ENCODE assay signal across 1 cellular context in the genomic region with DNA sequence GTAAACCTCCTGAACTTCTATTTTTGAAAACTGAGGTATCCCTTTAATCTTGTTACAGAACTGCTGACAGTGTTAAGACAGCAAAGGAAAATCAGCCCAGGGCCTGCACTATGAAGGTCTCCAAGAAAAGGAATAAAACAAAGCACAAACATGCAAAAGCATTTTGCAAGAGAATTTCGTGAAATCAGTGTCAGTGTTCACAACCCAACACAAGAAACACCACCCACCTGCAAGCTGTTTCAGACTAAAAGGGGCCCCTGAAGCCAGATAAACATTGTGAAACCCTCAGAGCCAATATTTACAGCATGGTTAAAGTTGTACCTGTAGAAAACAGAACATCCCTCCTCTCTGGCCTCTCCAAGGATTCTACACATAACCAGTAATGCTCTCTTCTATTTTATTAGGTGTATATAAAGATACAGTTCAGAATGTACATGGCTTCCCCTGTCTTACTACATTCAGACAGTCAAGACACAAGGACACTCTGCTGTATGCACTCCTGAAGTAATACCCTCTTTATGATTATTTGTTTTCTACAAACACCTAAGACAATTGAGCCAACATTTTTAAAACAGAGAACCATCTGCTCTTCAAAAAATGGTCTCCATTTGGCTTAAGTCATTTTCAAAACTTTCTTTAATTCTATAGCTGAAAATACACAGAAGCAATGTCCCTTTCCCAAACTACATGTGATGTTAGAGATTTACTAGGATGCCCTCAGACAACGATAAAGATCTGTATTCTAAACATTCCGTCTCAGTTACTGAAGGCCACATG.
TF ChIP-seq lines count a peak whose summit lies in the region.

No MANE protein-coding gene starts in this region.

TF ChIP-seq in HepG2, 621 proteins besides CTCF, POLR2A, EP300 and RAD21 (continued from another document and continues in another):
- TF ChIP-seq ZNF615 (CRISPR knock-in tag; IDR thresholded peaks at IDR 0.05; ENCODE audit: borderline replicate concordance) (no peak), SMARCE1 (IDR thresholded peaks at IDR 0.05; ENCODE audit: borderline replicate concordance) (no peak), KMT2A (CRISPR knock-in tag; IDR thresholded peaks at IDR 0.05) (peak; percentile 80), ETV5 (CRISPR knock-in tag; IDR thresholded peaks at IDR 0.05; ENCODE audit: borderline replicate concordance) (peak; percentile 81; the same call in 1 of the 2 replicates), RBM39 (IDR thresholded peaks at IDR 0.05; ENCODE audit: low read depth, low read length, poor library complexity, severe bottlenecking) (no peak), ONECUT2 (CRISPR knock-in tag; IDR thresholded peaks at IDR 0.05) (peak; percentile 63; the same call in 1 of the 2 replicates), ZNF530 (CRISPR knock-in tag; IDR thresholded peaks at IDR 0.05; ENCODE audit: low read depth) (no peak), CAMTA2 (CRISPR knock-in tag; IDR thresholded peaks at IDR 0.05; ENCODE audit: borderline replicate concordance) (no peak), ZNF143 (CRISPR knock-in tag; IDR thresholded peaks at IDR 0.05) (no peak), RFX5 (IDR thresholded peaks at IDR 0.05; ENCODE audit: low read depth, low read length) (no peak), ZNF225 (CRISPR knock-in tag; IDR thresholded peaks at IDR 0.05) (no peak), HNRNPUL1 (IDR thresholded peaks at IDR 0.05; ENCODE audit: low read depth, low read length) (no peak), ZNF30 (CRISPR knock-in tag; IDR thresholded peaks at IDR 0.05) (no peak), KIAA2018 (CRISPR knock-in tag; IDR thresholded peaks at IDR 0.05; ENCODE audit: borderline replicate concordance) (0 out of 2 replicates have a peak, but pooled peaks have one; percentile 36), ZNF382 (CRISPR knock-in tag; IDR thresholded peaks at IDR 0.05; ENCODE audit: borderline replicate concordance) (no peak), THAP11 (CRISPR knock-in tag; IDR thresholded peaks at IDR 0.05) (peak; percentile 80), PTBP1 (IDR thresholded peaks at IDR 0.05; ENCODE audit: low read depth, low read length, poor library complexity, severe bottlenecking) (no peak), ZNF10 (CRISPR knock-in tag; IDR thresholded peaks at IDR 0.05; ENCODE audit: borderline replicate concordance, low read depth) (no peak), ZNF274 (CRISPR knock-in tag; IDR thresholded peaks at IDR 0.05) (no peak), FLYWCH1 (CRISPR knock-in tag; IDR thresholded peaks at IDR 0.05) (no peak), ZNF292 (CRISPR knock-in tag; IDR thresholded peaks at IDR 0.05; ENCODE audit: borderline replicate concordance, low read depth) (peak; percentile 95), ATRX (CRISPR knock-in tag; IDR thresholded peaks at IDR 0.05; ENCODE audit: borderline replicate concordance) (no peak), BRD4 (CRISPR knock-in tag; IDR thresholded peaks at IDR 0.05) (peak; percentile 89), STAT6 (CRISPR knock-in tag; IDR thresholded peaks at IDR 0.05; ENCODE audit: borderline replicate concordance) (0 out of 2 replicates have a peak, but pooled peaks have one; percentile 50), JDP2 (CRISPR knock-in tag; IDR thresholded peaks at IDR 0.05; ENCODE audit: borderline replicate concordance) (no peak; the same call in 1 of the 2 replicates), ZNF17 (CRISPR knock-in tag; IDR thresholded peaks at IDR 0.05) (no peak), ZNF792 (CRISPR knock-in tag; IDR thresholded peaks at IDR 0.05) (peak; percentile 84), MIER2 (CRISPR knock-in tag; IDR thresholded peaks at IDR 0.05) (peak; percentile 90), SRSF4 (IDR thresholded peaks at IDR 0.05; ENCODE audit: low read depth, low read length, poor library complexity, severe bottlenecking) (no peak), FOXK2 (IDR thresholded peaks at IDR 0.05) (peak; percentile 20; the same call in 1 of the 2 replicates)
- TF ChIP-seq, protein P1, sequence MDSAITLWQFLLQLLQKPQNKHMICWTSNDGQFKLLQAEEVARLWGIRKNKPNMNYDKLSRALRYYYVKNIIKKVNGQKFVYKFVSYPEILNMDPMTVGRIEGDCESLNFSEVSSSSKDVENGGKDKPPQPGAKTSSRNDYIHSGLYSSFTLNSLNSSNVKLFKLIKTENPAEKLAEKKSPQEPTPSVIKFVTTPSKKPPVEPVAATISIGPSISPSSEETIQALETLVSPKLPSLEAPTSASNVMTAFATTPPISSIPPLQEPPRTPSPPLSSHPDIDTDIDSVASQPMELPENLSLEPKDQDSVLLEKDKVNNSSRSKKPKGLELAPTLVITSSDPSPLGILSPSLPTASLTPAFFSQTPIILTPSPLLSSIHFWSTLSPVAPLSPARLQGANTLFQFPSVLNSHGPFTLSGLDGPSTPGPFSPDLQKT (CRISPR knock-in tag; IDR thresholded peaks at IDR 0.05; ENCODE audit: borderline replicate concordance): no peak
- TF ChIP-seq, protein P2, sequence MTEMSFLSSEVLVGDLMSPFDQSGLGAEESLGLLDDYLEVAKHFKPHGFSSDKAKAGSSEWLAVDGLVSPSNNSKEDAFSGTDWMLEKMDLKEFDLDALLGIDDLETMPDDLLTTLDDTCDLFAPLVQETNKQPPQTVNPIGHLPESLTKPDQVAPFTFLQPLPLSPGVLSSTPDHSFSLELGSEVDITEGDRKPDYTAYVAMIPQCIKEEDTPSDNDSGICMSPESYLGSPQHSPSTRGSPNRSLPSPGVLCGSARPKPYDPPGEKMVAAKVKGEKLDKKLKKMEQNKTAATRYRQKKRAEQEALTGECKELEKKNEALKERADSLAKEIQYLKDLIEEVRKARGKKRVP (CRISPR knock-in tag; IDR thresholded peaks at IDR 0.05): peak in 1 of 2 experiments; percentile 84; a peak in 2 of 4 replicates
- TF ChIP-seq, protein P3, sequence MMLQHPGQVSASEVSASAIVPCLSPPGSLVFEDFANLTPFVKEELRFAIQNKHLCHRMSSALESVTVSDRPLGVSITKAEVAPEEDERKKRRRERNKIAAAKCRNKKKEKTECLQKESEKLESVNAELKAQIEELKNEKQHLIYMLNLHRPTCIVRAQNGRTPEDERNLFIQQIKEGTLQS (CRISPR knock-in tag; IDR thresholded peaks at IDR 0.05): 0 out of 2 replicates have a peak, but pooled peaks have one; percentile 13
- TF ChIP-seq, protein P4, sequence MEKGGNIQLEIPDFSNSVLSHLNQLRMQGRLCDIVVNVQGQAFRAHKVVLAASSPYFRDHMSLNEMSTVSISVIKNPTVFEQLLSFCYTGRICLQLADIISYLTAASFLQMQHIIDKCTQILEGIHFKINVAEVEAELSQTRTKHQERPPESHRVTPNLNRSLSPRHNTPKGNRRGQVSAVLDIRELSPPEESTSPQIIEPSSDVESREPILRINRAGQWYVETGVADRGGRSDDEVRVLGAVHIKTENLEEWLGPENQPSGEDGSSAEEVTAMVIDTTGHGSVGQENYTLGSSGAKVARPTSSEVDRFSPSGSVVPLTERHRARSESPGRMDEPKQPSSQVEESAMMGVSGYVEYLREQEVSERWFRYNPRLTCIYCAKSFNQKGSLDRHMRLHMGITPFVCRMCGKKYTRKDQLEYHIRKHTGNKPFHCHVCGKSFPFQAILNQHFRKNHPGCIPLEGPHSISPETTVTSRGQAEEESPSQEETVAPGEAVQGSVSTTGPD (CRISPR knock-in tag; IDR thresholded peaks at IDR 0.05): no peak; the same call in 1 of the 2 replicates
- TF ChIP-seq, protein P5, sequence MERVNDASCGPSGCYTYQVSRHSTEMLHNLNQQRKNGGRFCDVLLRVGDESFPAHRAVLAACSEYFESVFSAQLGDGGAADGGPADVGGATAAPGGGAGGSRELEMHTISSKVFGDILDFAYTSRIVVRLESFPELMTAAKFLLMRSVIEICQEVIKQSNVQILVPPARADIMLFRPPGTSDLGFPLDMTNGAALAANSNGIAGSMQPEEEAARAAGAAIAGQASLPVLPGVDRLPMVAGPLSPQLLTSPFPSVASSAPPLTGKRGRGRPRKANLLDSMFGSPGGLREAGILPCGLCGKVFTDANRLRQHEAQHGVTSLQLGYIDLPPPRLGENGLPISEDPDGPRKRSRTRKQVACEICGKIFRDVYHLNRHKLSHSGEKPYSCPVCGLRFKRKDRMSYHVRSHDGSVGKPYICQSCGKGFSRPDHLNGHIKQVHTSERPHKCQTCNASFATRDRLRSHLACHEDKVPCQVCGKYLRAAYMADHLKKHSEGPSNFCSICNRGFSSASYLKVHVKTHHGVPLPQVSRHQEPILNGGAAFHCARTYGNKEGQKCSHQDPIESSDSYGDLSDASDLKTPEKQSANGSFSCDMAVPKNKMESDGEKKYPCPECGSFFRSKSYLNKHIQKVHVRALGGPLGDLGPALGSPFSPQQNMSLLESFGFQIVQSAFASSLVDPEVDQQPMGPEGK (CRISPR knock-in tag; IDR thresholded peaks at IDR 0.05): peak; percentile 94
- TF ChIP-seq, protein P6, sequence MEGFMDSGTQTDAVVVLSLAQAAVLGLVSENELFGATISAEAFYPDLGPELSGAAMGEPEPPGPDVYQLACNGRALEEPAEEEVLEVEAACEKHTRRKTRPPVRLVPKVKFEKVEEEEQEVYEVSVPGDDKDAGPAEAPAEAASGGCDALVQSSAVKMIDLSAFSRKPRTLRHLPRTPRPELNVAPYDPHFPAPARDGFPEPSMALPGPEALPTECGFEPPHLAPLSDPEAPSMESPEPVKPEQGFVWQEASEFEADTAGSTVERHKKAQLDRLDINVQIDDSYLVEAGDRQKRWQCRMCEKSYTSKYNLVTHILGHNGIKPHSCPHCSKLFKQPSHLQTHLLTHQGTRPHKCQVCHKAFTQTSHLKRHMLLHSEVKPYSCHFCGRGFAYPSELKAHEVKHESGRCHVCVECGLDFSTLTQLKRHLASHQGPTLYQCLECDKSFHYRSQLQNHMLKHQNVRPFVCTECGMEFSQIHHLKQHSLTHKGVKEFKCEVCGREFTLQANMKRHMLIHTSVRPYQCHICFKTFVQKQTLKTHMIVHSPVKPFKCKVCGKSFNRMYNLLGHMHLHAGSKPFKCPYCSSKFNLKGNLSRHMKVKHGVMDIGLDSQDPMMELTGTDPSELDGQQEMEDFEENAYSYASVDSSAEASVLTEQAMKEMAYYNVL (CRISPR knock-in tag; IDR thresholded peaks at IDR 0.05; ENCODE audit: borderline replicate concordance): peak; percentile 93
- TF ChIP-seq, protein P7, sequence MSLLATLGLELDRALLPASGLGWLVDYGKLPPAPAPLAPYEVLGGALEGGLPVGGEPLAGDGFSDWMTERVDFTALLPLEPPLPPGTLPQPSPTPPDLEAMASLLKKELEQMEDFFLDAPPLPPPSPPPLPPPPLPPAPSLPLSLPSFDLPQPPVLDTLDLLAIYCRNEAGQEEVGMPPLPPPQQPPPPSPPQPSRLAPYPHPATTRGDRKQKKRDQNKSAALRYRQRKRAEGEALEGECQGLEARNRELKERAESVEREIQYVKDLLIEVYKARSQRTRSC (CRISPR knock-in tag; IDR thresholded peaks at IDR 0.05; ENCODE audit: low read depth): no peak
